ENCODE assay signal across 15 cellular contexts in the genomic region with DNA sequence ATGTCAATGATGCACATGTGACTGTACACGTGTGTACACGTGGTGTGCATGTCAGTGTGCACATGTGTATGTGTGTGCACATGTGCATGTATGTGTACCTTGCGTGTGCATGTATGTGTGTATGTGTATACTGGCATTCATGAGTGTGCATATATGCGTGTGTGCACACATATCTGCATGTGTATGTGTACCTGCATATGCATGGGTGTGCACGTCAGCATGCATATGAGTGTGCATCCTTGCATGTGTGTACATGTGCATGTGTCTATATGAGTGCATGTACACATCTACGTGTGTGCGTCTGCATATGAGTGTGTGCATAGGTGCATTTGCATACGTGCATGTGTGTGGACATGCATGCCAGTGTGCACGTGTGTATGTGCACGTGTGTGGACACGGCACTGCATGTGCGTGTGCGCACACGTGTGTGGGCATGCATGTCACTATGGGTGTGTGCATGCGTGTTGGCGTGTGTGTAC. TPM values are rescaled to one million over a fixed set of nuclear protein-coding genes. Genes with fewer than 3 reads are reported as not detected.
A peak's percentile ranks its signal among the peaks of the same experiment; 100 is the strongest.
DNase-seq lines count a peak whose midpoint lies in the region; TF ChIP-seq lines count a peak whose summit lies in the region.
"Had no signal": no experiment of that assay in that cellular context is flagged by ENCODE, and none has a peak within 500 bp of the region (broad histone marks: within the 10 kb centered on the region; RNA-seq: fewer than 3 reads in every experiment).

No MANE protein-coding gene starts in this region.

- no peaks in the 10 kb centered on the region for H3K27me3 Mint-ChIP-seq in H9 (ENCODE audit: low read depth)
- H3K27me3 Mint-ChIP-seq in activated CD4-positive, alpha-beta memory T cell treated with anti-CD3 and anti-CD28 coated beads for 36 hours = no peaks in the 10 kb centered on the region
- no peaks in the 10 kb centered on the region for H3K27me3 Mint-ChIP-seq in activated CD4-positive, alpha-beta memory T cell treated with anti-CD3 and anti-CD28 coated beads, Interleukin-2, amount 10 ng/mL, durations not matched to agents 7 days and 5 days

- no peak overlapping the region for H2BK12ac ChIP-seq in H9 (ENCODE audit: insufficient read length, low read depth, low read length)

- TF ChIP-seq CTCF in H9 (conservative IDR thresholded peaks at IDR 0.05) = no peak
- TF ChIP-seq CTCF in ascending aorta (IDR thresholded peaks at IDR 0.05) = no peak
- TF ChIP-seq CTCF in BE2C (IDR thresholded peaks at IDR 0.05; ENCODE audit: low read depth, low read length) = no peak

- H3K27me3 ChIP-seq in H9 (ENCODE audit: insufficient read depth, low read length) = no peaks in the 10 kb centered on the region
- no peaks in the 10 kb centered on the region for H3K27me3 ChIP-seq in ascending aorta
- H3K27me3 ChIP-seq in skeletal muscle satellite cell (ENCODE audit: control insufficient read depth, insufficient read depth, low read length) = no peaks in the 10 kb centered on the region
- no peaks in the 10 kb centered on the region for H3K27me3 ChIP-seq in BE2C
- H3K27me3 ChIP-seq: ovary had no signal

- H3K14ac ChIP-seq in H9 (ENCODE audit: insufficient read depth, low read length) = no peak overlapping the region

- no peak overlapping the region for H2BK20ac ChIP-seq in H9 (ENCODE audit: low read depth, low read length, poor library complexity, severe bottlenecking)

- H4K91ac ChIP-seq in H9 (ENCODE audit: insufficient read length, low read depth, low read length) = no peak overlapping the region

- H3K4ac ChIP-seq in H9 (ENCODE audit: low read depth, low read length) = no peak overlapping the region

- no peaks in the 10 kb centered on the region for H3K79me1 ChIP-seq in H9 (ENCODE audit: insufficient read depth, low read depth, low read length, poor library complexity, severe bottlenecking)

- no peak overlapping the region for H3K18ac ChIP-seq in H9 (ENCODE audit: insufficient read length, low read depth, low read length)

- peak overlapping the region; percentile 14 for H4K5ac ChIP-seq in H9 (ENCODE audit: insufficient read length, low read depth, low read length)

- H3K36me3 Mint-ChIP-seq in H9 (ENCODE audit: insufficient read depth in 1 of 3, low read depth in 3 of 3) = no peaks in the 10 kb centered on the region
- H3K36me3 Mint-ChIP-seq in activated CD4-positive, alpha-beta memory T cell treated with anti-CD3 and anti-CD28 coated beads for 36 hours = no peaks in the 10 kb centered on the region
- H3K36me3 Mint-ChIP-seq in activated CD4-positive, alpha-beta memory T cell treated with anti-CD3 and anti-CD28 coated beads, Interleukin-2, amount 10 ng/mL, durations not matched to agents 7 days and 5 days (ENCODE audit: low read depth) = no peaks in the 10 kb centered on the region
- H3K36me3 Mint-ChIP-seq: immature natural killer cell had no signal

- H3K9ac ChIP-seq in H9 (ENCODE audit: extremely low read depth, insufficient read length, low read length) = no peak overlapping the region
- H3K9ac ChIP-seq in skeletal muscle satellite cell (ENCODE audit: low read depth, low read length) = peak overlapping the region; percentile 61

- no peak overlapping the region for H3T11ph ChIP-seq in H9 (ENCODE audit: low read length)

- H3K4me3 ChIP-seq in ascending aorta = peak overlapping the region in 1 of 2 donors; percentile 55
- peak overlapping the region; percentile 10; the same call in 1 of the 2 replicates for H3K4me3 ChIP-seq in iPS-18c (ENCODE audit: insufficient read depth, low read depth, low read length)
- H3K4me3 ChIP-seq in skeletal muscle satellite cell (ENCODE audit: low read length) = no peak overlapping the region
- no peak overlapping the region for H3K4me3 ChIP-seq in BE2C (ENCODE audit: low read depth, low read length)
- H3K4me3 ChIP-seq: ovary had no signal

- no peak for DNase-seq in H9
- DNase-seq in ascending aorta (ENCODE audit: low spot score in 2 of 2) = no peak
- no peak for DNase-seq in BE2C
- DNase-seq in activated CD4-positive, CD25-positive, alpha-beta regulatory T cell (lab: John Stamatoyannopoulos, UW) = no peak
- DNase-seq in activated CD4-positive, alpha-beta memory T cell treated with anti-CD3 and anti-CD28 coated beads for 36 hours = no peak
- DNase-seq in activated CD4-positive, alpha-beta memory T cell treated with anti-CD3 and anti-CD28 coated beads, Interleukin-2, amount 10 ng/mL, durations not matched to agents 7 days and 5 days = no peak
- DNase-seq: activated naive CD4-positive, alpha-beta T cell treated with Interleukin-2 at 50 U/mL for 16 hours; immature natural killer cell; midbrain; NCI-H1417 treated with DMSO at 0.1 percent for 48 hours; ovary; stimulated activated naive CD4-positive, alpha-beta T cell treated with Interleukin-2 at 50 U/mL for 16 hours; WERI-Rb-1 had no signal

- no peak overlapping the region for H2AFZ ChIP-seq in H9 (ENCODE audit: low read length)

- H3K9me3 Mint-ChIP-seq in H9 = no peaks in the 10 kb centered on the region; a peak in 1 of 5 replicates
- H3K9me3 Mint-ChIP-seq in activated CD4-positive, alpha-beta memory T cell treated with anti-CD3 and anti-CD28 coated beads for 36 hours = no peaks in the 10 kb centered on the region
- peaks cover 3% of the 10 kb centered on the region for H3K9me3 Mint-ChIP-seq in activated CD4-positive, alpha-beta memory T cell treated with anti-CD3 and anti-CD28 coated beads, Interleukin-2, amount 10 ng/mL, durations not matched to agents 7 days and 5 days
- H3K9me3 Mint-ChIP-seq: immature natural killer cell had no signal

- no peaks in the 10 kb centered on the region for H3K9me3 ChIP-seq in H9 (ENCODE audit: control insufficient read depth, low read depth, low read length)
- H3K9me3 ChIP-seq in ascending aorta = no peaks in the 10 kb centered on the region
- no peaks in the 10 kb centered on the region for H3K9me3 ChIP-seq in iPS-18c (ENCODE audit: control insufficient read depth, insufficient read depth, low read length)
- no peaks in the 10 kb centered on the region for H3K9me3 ChIP-seq in skeletal muscle satellite cell (replicated peaks; ENCODE audit: low read length)
- H3K9me3 ChIP-seq in BE2C = no peaks in the 10 kb centered on the region
- H3K9me3 ChIP-seq: ovary had no signal

- intact Hi-C loops in ascending aorta (cut with DNase I) = loop anchor here (2.0 kb wide), 3 partner anchors 30 to 52 kb away; no protein-coding TSS in a partner anchor
- intact Hi-C loops in activated CD4-positive, alpha-beta memory T cell treated with anti-CD3 and anti-CD28 coated beads for 36 hours (cut with micrococcal nuclease) = no loop called here

- no peak overlapping the region for H3K4me3 Mint-ChIP-seq in H9
- no peak overlapping the region for H3K4me3 Mint-ChIP-seq in activated CD4-positive, alpha-beta memory T cell treated with anti-CD3 and anti-CD28 coated beads for 36 hours
- no peak overlapping the region for H3K4me3 Mint-ChIP-seq in activated CD4-positive, alpha-beta memory T cell treated with anti-CD3 and anti-CD28 coated beads, Interleukin-2, amount 10 ng/mL, durations not matched to agents 7 days and 5 days
- H3K4me3 Mint-ChIP-seq: immature natural killer cell had no signal

- H3K4me1 Mint-ChIP-seq in H9 = peaks cover 6 to 21% of the 10 kb centered on the region in 2 experiments; a peak in 3 of 4 replicates
- no peaks in the 10 kb centered on the region for H3K4me1 Mint-ChIP-seq in activated CD4-positive, alpha-beta memory T cell treated with anti-CD3 and anti-CD28 coated beads for 36 hours (ENCODE audit: low read depth)
- H3K4me1 Mint-ChIP-seq in activated CD4-positive, alpha-beta memory T cell treated with anti-CD3 and anti-CD28 coated beads, Interleukin-2, amount 10 ng/mL, durations not matched to agents 7 days and 5 days = no peaks in the 10 kb centered on the region
- H3K4me1 Mint-ChIP-seq: immature natural killer cell had no signal

- H2AK5ac ChIP-seq in H9 (ENCODE audit: insufficient read length, low read length) = no peak overlapping the region

- H3K23ac ChIP-seq in H9 (ENCODE audit: insufficient read length, low read depth, low read length) = no peak overlapping the region

- H3K27ac ChIP-seq in H9 (ENCODE audit: insufficient read length, low read depth, low read length) (no peak overlapping the region), ascending aorta (peak overlapping the region; percentile 83 to 89)
- H3K27ac ChIP-seq: ovary, WERI-Rb-1 had no signal

- no peak overlapping the region for H2BK15ac ChIP-seq in H9 (ENCODE audit: low read depth, low read length)

- CTCF ChIA-PET in activated CD4-positive, alpha-beta memory T cell treated with anti-CD3 and anti-CD28 coated beads for 36 hours (lab: Charles Lee) = no interaction called here
- CTCF ChIA-PET in activated CD4-positive, alpha-beta memory T cell treated with anti-CD3 and anti-CD28 coated beads, Interleukin-2, amount 10 ng/mL, durations not matched to agents 7 days and 5 days (lab: Charles Lee) = no interaction called here

- no CpG with 5 or more reads among the region's 16 CpGs for WGBS in H9 (ENCODE audit: extremely low coverage, insufficient read length, low lambda C conversion rate)

- POLR2A ChIA-PET in activated CD4-positive, alpha-beta memory T cell treated with anti-CD3 and anti-CD28 coated beads for 36 hours (lab: Charles Lee) = no interaction called here
- POLR2A ChIA-PET in activated CD4-positive, alpha-beta memory T cell treated with anti-CD3 and anti-CD28 coated beads, Interleukin-2, amount 10 ng/mL, durations not matched to agents 7 days and 5 days (lab: Charles Lee) = no interaction called here

- H3K23me2 ChIP-seq in H9 (ENCODE audit: insufficient read length, low read depth, low read length, poor library complexity, severe bottlenecking) = no peaks in the 10 kb centered on the region

- H3K4me2 ChIP-seq in H9 (ENCODE audit: insufficient read depth, insufficient read length, low read length) (no peak overlapping the region), skeletal muscle satellite cell (ENCODE audit: low read length) (peak overlapping the region; percentile 76)

- H4K8ac ChIP-seq in H9 (replicated peaks; ENCODE audit: insufficient read length, low read depth, low read length) = peak overlapping the region; percentile 13

- H3K27ac Mint-ChIP-seq in H9 = peak overlapping the region in 2 of 3 experiments; percentile 69 to 92; a peak in 3 of 7 replicates
- H3K27ac Mint-ChIP-seq in activated CD4-positive, alpha-beta memory T cell treated with anti-CD3 and anti-CD28 coated beads for 36 hours = no peak overlapping the region
- no peak overlapping the region for H3K27ac Mint-ChIP-seq in activated CD4-positive, alpha-beta memory T cell treated with anti-CD3 and anti-CD28 coated beads, Interleukin-2, amount 10 ng/mL, durations not matched to agents 7 days and 5 days

- no peak overlapping the region for H2BK5ac ChIP-seq in H9 (ENCODE audit: insufficient read length, low read length)

- H3K79me2 ChIP-seq in H9 (ENCODE audit: insufficient read depth, low read length) = no peaks in the 10 kb centered on the region

- H3K4me1 ChIP-seq in H9 (ENCODE audit: insufficient read depth, low read length) = peaks cover 2% of the 10 kb centered on the region; the same call in 1 of the 2 replicates
- peaks cover 7 to 21% of the 10 kb centered on the region in 2 donors for H3K4me1 ChIP-seq in ascending aorta
- H3K4me1 ChIP-seq in skeletal muscle satellite cell (ENCODE audit: control insufficient read depth, insufficient read depth, low read length) = peaks cover 38% of the 10 kb centered on the region
- H3K4me1 ChIP-seq in BE2C = no peaks in the 10 kb centered on the region; the same call in 1 of the 2 replicates

- H4K20me1 ChIP-seq in H9 (ENCODE audit: control insufficient read depth, insufficient read depth, insufficient read length) = peaks cover 4% of the 10 kb centered on the region

- H3K56ac ChIP-seq in H9 (ENCODE audit: insufficient read length, low read depth, low read length) = no peak overlapping the region

- H3K36me3 ChIP-seq in ascending aorta (no peaks in the 10 kb centered on the region), skeletal muscle satellite cell (ENCODE audit: insufficient read depth, low read length) (no peaks in the 10 kb centered on the region), BE2C (no peaks in the 10 kb centered on the region)
- H3K36me3 ChIP-seq: ovary, WERI-Rb-1 had no signal

- no peak overlapping the region for H2BK120ac ChIP-seq in H9 (ENCODE audit: low read depth, low read length, poor library complexity, severe bottlenecking)

RNA-seq across cellular contexts. Expression of a gene that starts 48.5 kb away (rescaled TPM):
- 13.5 and 16.2 TPM in 2 replicates for total RNA-seq in H9 (2021)
- total RNA-seq in ascending aorta = 514 TPM
- 47.4 and 61.6 TPM in 2 replicates for total RNA-seq in skeletal muscle satellite cell (2012; rRNA removed)
- polyA plus RNA-seq in BE2C (2012; ENCODE audit: insufficient read depth, insufficient read length, low read depth) = 18.1 TPM
- total RNA-seq in activated CD4-positive, alpha-beta memory T cell treated with anti-CD3 and anti-CD28 coated beads for 36 hours = 10 to 100 TPM; 34.5 to 38.1 TPM
- 10 to 100 TPM; 52.2 to 54.3 TPM for total RNA-seq in activated CD4-positive, alpha-beta memory T cell treated with anti-CD3 and anti-CD28 coated beads, Interleukin-2, amount 10 ng/mL, durations not matched to agents 7 days and 5 days

Comparison
In these comparisons a context has a peak if more than half of its experiments do, and no peak if none do; other contexts are left out.
1. H3K27ac Mint-ChIP-seq: peak in H9 (2 of 3); none in activated CD4-positive, alpha-beta memory T cell treated with anti-CD3 and anti-CD28 coated beads for 36 hours (single experiment) and activated CD4-positive, alpha-beta memory T cell treated with anti-CD3 and anti-CD28 coated beads, Interleukin-2, amount 10 ng/mL, durations not matched to agents 7 days and 5 days (single experiment).